20 cellular contexts compared by ENCODE assay signal in the genomic region with DNA sequence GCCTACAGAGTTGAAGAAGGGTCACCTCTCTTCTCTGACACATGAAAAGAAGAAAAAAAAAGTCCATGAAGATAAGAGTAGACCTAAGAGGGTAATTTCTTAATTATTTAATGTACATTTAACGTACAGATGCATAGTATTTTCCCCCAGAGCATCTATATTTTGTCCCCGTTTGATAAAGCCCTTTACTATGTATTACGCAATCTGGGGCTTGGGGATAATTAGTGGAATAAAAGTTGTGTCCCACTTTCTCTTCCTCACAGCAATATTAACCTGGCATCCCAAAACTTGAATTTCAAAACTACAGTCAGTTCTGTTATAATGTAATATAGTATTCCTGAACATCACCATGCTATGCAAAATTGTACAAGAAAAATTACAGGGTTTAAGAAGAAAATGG.
DNase-seq lines count a peak whose midpoint lies in the region; ATAC-seq, FAIRE-seq and TF ChIP-seq lines count a peak whose summit lies in the region.
"Had no signal": no experiment of that assay in that cellular context is flagged by ENCODE, and none has a peak within 500 bp of the region (broad histone marks: within the 10 kb centered on the region; RNA-seq: fewer than 3 reads in every experiment).

No MANE protein-coding gene starts in this region.

- no peaks in the 10 kb centered on the region for H3K79me1 ChIP-seq in IMR-90 (ENCODE audit: low read depth in 1 of 2, low read length in 2 of 2)

- H3K9me2 ChIP-seq in OCI-LY7 (ENCODE audit: insufficient read depth, low read length) = no peaks in the 10 kb centered on the region

- intact Hi-C loops in IMR-90 (cut with micrococcal nuclease) (no loop called here), K562 (cut with micrococcal nuclease) (no loop called here), OCI-LY7 (cut with micrococcal nuclease; ENCODE audit: unreplicated experiment) (no loop called here)

- H3K4me3 ChIP-seq in A549 (no peak overlapping the region), IMR-90 (ENCODE audit: insufficient read depth, low read depth, low read length) (no peak overlapping the region), K562 (no peak overlapping the region), OCI-LY7 (ENCODE audit: low read depth, low read length, poor library complexity, severe bottlenecking) (no peak overlapping the region)
- H3K4me3 ChIP-seq: BLaER1 treated with 17β-estradiol and CSF1 and Interleukin-3, amounts not matched to agents 10 nM and 100 nM had no signal

- H3K79me2 ChIP-seq in K562 (ENCODE audit: control insufficient read depth, insufficient read depth, low read length) (no peaks in the 10 kb centered on the region), OCI-LY7 (ENCODE audit: insufficient read depth, low read depth, low read length) (no peaks in the 10 kb centered on the region)

- H3K56ac ChIP-seq in IMR-90 (ENCODE audit: extremely low read depth, insufficient read depth, low read length) = no peak overlapping the region

- H3K36me3 ChIP-seq in IMR-90 (ENCODE audit: control insufficient read depth, insufficient read depth, low read length) (no peaks in the 10 kb centered on the region), K562 (ENCODE audit: control insufficient read depth, insufficient read depth, low read length) (no peaks in the 10 kb centered on the region), OCI-LY7 (ENCODE audit: insufficient read depth, low read length) (no peaks in the 10 kb centered on the region)

- DNase-seq in A549 (ENCODE audit: low read depth in 1 of 2, low spot score in 1 of 2) (no peak), IMR-90 (no peak), K562 (ENCODE audit: extremely low read depth in 1 of 4, low spot score in 3 of 4) (no peak), OCI-LY7 (ENCODE audit: low spot score) (no peak), COLO829 (ENCODE audit: low spot score) (no peak)
- DNase-seq: 8988T; AML-193; Caco-2; Calu3; CD4-positive, alpha-beta T cell; CD8-positive, alpha-beta memory T cell; DMS79 treated with DMSO at 0.1 percent for 48 hours; GF-D8 had no signal

- H3K9ac ChIP-seq in IMR-90 (ENCODE audit: low read depth, low read length) = no peak overlapping the region
- no peak overlapping the region for H3K9ac ChIP-seq in K562 (ENCODE audit: insufficient read depth in 1 of 2, low read depth in 2 of 2, low read length in 2 of 2)
- H3K9ac ChIP-seq: BLaER1 treated with 17β-estradiol and CSF1 and Interleukin-3, amounts not matched to agents 10 nM and 100 nM had no signal

- TF ChIP-seq RAD21 in A549 (conservative IDR thresholded peaks at IDR 0.05 in 1 of 2, IDR thresholded peaks at IDR 0.05 in 1 of 2) (no peak), IMR-90 (IDR thresholded peaks at IDR 0.05; ENCODE audit: low read length) (no peak), K562 (CRISPR knock-in tag; conservative IDR thresholded peaks at IDR 0.05 in 1 of 2, IDR thresholded peaks at IDR 0.05 in 1 of 2) (no peak)

- H3K27me3 ChIP-seq in IMR-90 (ENCODE audit: control insufficient read depth, insufficient read depth, low read length) (no peaks in the 10 kb centered on the region), K562 (ENCODE audit: control insufficient read depth in 2 of 2, insufficient read depth in 2 of 2, low read length in 2 of 2) (no peaks in the 10 kb centered on the region; a peak in 1 of 5 replicates)

- CTCF ChIA-PET in A549 (lab: Yijun Ruan, JAX) (interaction anchor here (1.3 kb wide), 2 partner anchors 10 to 24 kb away, joined by 3 read pairs; no protein-coding TSS in a partner anchor), IMR-90 (lab: Yijun Ruan, JAX) (no interaction called here), K562 (lab: Yijun Ruan, JAX; ENCODE audit: low intra/inter-chr PET ratio) (no interaction called here), OCI-LY7 (lab: Charles Lee; ENCODE audit: unreplicated experiment) (no interaction called here)

- no peak overlapping the region for H4K8ac ChIP-seq in IMR-90 (ENCODE audit: low read depth in 2 of 2, low read length in 2 of 2)

- no peak for ATAC-seq in A549
- ATAC-seq in IMR-90 (ENCODE audit: low read depth) = no peak
- ATAC-seq in K562 = no peak
- no peak for ATAC-seq in GM18519 (IDR thresholded peaks at IDR 0.05; ENCODE audit: low FRiP score, unreplicated experiment)

- FAIRE-seq in A549 (lab: Jason Lieb, UNC) (no peak), K562 (lab: Jason Lieb, UNC) (no peak)
- FAIRE-seq: A204.1, D721Med, G401.6, GM12891 had no signal

- H2AK9ac ChIP-seq in IMR-90 (replicated peaks; ENCODE audit: low read depth, low read length, poor library complexity) = no peak overlapping the region

- no peak overlapping the region for H4K91ac ChIP-seq in IMR-90 (ENCODE audit: insufficient read depth, low read depth, low read length)

- H3K4me1 ChIP-seq in A549 (no peaks in the 10 kb centered on the region), IMR-90 (ENCODE audit: control insufficient read depth, insufficient read depth, low read length) (no peaks in the 10 kb centered on the region), K562 (replicated peaks in 1 of 2; ENCODE audit: control insufficient read depth in 2 of 2, insufficient read depth in 2 of 2, low read length in 2 of 2) (no peaks in the 10 kb centered on the region), OCI-LY7 (ENCODE audit: insufficient read depth, low read length, poor library complexity, severe bottlenecking) (no peaks in the 10 kb centered on the region)
- H3K4me1 ChIP-seq: Caco-2 had no signal

- POLR2A ChIA-PET in A549 (lab: Yijun Ruan, JAX) (no interaction called here), IMR-90 (lab: Charles Lee; ENCODE audit: unreplicated experiment) (no interaction called here), K562 (lab: Yijun Ruan, JAX) (no interaction called here), OCI-LY7 (lab: Charles Lee) (no interaction called here)

- H2BK120ac ChIP-seq in IMR-90 (ENCODE audit: low read depth, low read length) = no peak overlapping the region

- H3K27ac ChIP-seq in A549 (no peak overlapping the region), IMR-90 (ENCODE audit: insufficient read depth, low read length) (no peak overlapping the region), K562 (ENCODE audit: extremely low read depth, low read depth, low read length) (no peak overlapping the region), OCI-LY7 (ENCODE audit: low read depth, low read length, poor library complexity, severe bottlenecking) (no peak overlapping the region)
- H3K27ac ChIP-seq: BLaER1 treated with 17β-estradiol and CSF1 and Interleukin-3, amounts not matched to agents 10 nM and 100 nM; C4-2B had no signal

- H2AFZ ChIP-seq in IMR-90 (replicated peaks; ENCODE audit: low read length, poor library complexity) (no peak overlapping the region), K562 (ENCODE audit: low read depth, low read length) (no peak overlapping the region), OCI-LY7 (ENCODE audit: low read length) (no peak overlapping the region)

- in situ Hi-C loops in IMR-90 (cut with MboI; ENCODE audit: low sequenced_read_pairs) (no loop called here), K562 (cut with MboI) (no loop called here)

- TF ChIP-seq POLR2A in A549 (IDR thresholded peaks at IDR 0.05; ENCODE audit: low read length) (no peak), IMR-90 (IDR thresholded peaks at IDR 0.05; ENCODE audit: low read depth, low read length) (no peak), K562 (conservative IDR thresholded peaks at IDR 0.05) (no peak)

- H4K20me1 ChIP-seq in IMR-90 (ENCODE audit: insufficient read depth, low read length) = no peaks in the 10 kb centered on the region
- no peaks in the 10 kb centered on the region for H4K20me1 ChIP-seq in K562 (replicated peaks; ENCODE audit: control insufficient read depth, insufficient read depth, low read length)
- H4K20me1 ChIP-seq in OCI-LY7 (ENCODE audit: insufficient read depth, low read length) = no peaks in the 10 kb centered on the region
- H4K20me1 ChIP-seq: BLaER1 treated with 17β-estradiol and CSF1 and Interleukin-3, amounts not matched to agents 10 nM and 100 nM had no signal

- H3K4me2 ChIP-seq in A549 (no peak overlapping the region), IMR-90 (ENCODE audit: low read depth, low read length) (no peak overlapping the region), K562 (ENCODE audit: insufficient read depth, low read length) (no peak overlapping the region), OCI-LY7 (ENCODE audit: low read length) (no peak overlapping the region)

- H3K18ac ChIP-seq in IMR-90 (ENCODE audit: low read depth, low read length) = no peak overlapping the region

- TF ChIP-seq EP300 in A549 (IDR thresholded peaks at IDR 0.05) = no peak
- no peak for TF ChIP-seq EP300 in K562 (IDR thresholded peaks at IDR 0.05; ENCODE audit: low read length)

- H3K9me3 ChIP-seq in A549 (no peaks in the 10 kb centered on the region), IMR-90 (ENCODE audit: control insufficient read depth, insufficient read depth, low read length) (no peaks in the 10 kb centered on the region), K562 (replicated peaks; ENCODE audit: control insufficient read depth, insufficient read depth, low read depth, low read length) (no peaks in the 10 kb centered on the region), OCI-LY7 (ENCODE audit: low read length) (no peaks in the 10 kb centered on the region)
- H3K9me3 ChIP-seq: Caco-2 had no signal

- 33% methylated on average over 3 of the region's 3 CpGs for WGBS in A549 (ENCODE audit: missing lambda C conversion rate)
- WGBS in IMR-90 (ENCODE audit: extremely low coverage in 2 of 2, insufficient read length in 1 of 2), 2 experiments = no CpG with 5 or more reads among the region's 3 CpGs
- 0% methylated on average over 3 of the region's 3 CpGs for WGBS in K562 (ENCODE audit: insufficient coverage, low coverage, missing lambda C conversion rate)

- no peak overlapping the region for H3K23ac ChIP-seq in IMR-90 (ENCODE audit: low read depth, low read length)

- no peak overlapping the region for H2BK20ac ChIP-seq in IMR-90 (ENCODE audit: low read depth, low read length)

- no peak overlapping the region for H2BK5ac ChIP-seq in IMR-90 (ENCODE audit: low read depth, low read length, poor library complexity, severe bottlenecking)

- H2BK15ac ChIP-seq in IMR-90 (ENCODE audit: low read depth, low read length) = no peak overlapping the region

- no peak overlapping the region for H3K4ac ChIP-seq in IMR-90 (ENCODE audit: low read depth, low read length)

- TF ChIP-seq CTCF in A549 (IDR thresholded peaks at IDR 0.05) (no peak), IMR-90 (conservative IDR thresholded peaks at IDR 0.05; ENCODE audit: low read depth, low read length) (no peak), K562 (IDR thresholded peaks at IDR 0.05 in 2 of 3, conservative IDR thresholded peaks at IDR 0.05 in 1 of 3; ENCODE audit: insufficient read depth in 2 of 3, low read depth in 1 of 3, low read length in 3 of 3) (no peak), OCI-LY7 (conservative IDR thresholded peaks at IDR 0.05; ENCODE audit: low read length) (no peak)

- H3K9me1 ChIP-seq in IMR-90 (ENCODE audit: insufficient read depth, low read length) (no peaks in the 10 kb centered on the region), K562 (ENCODE audit: control insufficient read depth, insufficient read depth, low read length) (no peaks in the 10 kb centered on the region)

- dilution Hi-C loops in IMR-90 (cut with HindIII; ENCODE audit: low sequenced_read_pairs, unreplicated experiment) = no loop called here

- no peak overlapping the region for H3K14ac ChIP-seq in IMR-90 (replicated peaks; ENCODE audit: low read depth, low read length)

- H2AK5ac ChIP-seq in IMR-90 (ENCODE audit: low read depth, low read length) = no peak overlapping the region

- BruUV-seq in IMR-90 (replicated peaks; lab: Mats Ljungman, UMichigan) (no TSS peak), K562 (replicated peaks; lab: Mats Ljungman, UMichigan) (no TSS peak), OCI-LY7 (replicated peaks; lab: Mats Ljungman, UMichigan) (no TSS peak)

- H4K5ac ChIP-seq in IMR-90 (ENCODE audit: low read depth, low read length) = no peak overlapping the region
